In the genomic region with DNA sequence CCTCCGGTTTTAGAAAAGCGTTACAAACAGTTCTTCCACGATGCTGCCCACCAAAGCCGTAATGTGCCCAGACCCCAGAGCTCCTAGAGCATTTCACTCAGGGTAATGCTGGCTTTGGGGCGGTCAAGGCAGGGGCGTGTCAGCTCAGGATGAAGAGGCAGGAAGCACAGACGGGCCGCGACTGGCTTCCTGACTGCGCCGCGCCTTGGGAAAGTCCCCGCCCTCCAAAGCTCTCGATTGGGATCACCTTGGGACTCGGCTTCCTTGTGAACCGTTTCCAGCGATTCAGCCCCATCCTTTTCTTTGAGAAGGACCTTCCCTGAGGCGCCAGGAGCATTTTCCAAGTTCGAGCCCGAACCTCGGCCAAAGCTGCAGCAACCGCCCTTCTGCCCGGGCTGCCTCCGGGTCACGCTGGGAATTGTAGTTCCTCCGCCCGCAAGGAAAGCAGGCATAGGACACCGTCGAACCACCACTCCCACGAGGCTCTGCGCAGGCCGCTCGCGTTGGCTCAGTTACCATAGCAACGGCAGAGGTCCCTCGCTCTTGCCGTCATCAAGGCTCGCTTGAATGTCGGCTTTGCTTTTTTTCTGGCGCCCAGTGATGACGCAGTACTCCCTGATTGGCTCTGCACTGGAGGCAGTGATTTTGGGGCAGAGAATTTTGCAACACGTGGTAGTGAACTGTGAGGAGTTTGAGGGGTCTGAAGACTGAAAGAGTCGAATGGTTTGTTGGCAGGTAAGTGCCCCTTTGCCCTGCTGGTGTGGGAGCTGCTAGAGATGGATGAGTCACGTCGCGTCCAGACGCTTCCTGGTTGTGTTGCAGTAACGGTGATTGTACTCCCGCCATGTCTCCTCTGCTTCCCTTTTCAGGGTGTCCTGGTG, we compare ENCODE assay signal across 8 cellular contexts. TPM values are rescaled to one million over a fixed set of nuclear protein-coding genes. Genes with fewer than 3 reads are reported as not detected.
DNase-seq lines count a peak whose midpoint lies in the region; ATAC-seq lines count a peak whose summit lies in the region.

A gene with protein sequence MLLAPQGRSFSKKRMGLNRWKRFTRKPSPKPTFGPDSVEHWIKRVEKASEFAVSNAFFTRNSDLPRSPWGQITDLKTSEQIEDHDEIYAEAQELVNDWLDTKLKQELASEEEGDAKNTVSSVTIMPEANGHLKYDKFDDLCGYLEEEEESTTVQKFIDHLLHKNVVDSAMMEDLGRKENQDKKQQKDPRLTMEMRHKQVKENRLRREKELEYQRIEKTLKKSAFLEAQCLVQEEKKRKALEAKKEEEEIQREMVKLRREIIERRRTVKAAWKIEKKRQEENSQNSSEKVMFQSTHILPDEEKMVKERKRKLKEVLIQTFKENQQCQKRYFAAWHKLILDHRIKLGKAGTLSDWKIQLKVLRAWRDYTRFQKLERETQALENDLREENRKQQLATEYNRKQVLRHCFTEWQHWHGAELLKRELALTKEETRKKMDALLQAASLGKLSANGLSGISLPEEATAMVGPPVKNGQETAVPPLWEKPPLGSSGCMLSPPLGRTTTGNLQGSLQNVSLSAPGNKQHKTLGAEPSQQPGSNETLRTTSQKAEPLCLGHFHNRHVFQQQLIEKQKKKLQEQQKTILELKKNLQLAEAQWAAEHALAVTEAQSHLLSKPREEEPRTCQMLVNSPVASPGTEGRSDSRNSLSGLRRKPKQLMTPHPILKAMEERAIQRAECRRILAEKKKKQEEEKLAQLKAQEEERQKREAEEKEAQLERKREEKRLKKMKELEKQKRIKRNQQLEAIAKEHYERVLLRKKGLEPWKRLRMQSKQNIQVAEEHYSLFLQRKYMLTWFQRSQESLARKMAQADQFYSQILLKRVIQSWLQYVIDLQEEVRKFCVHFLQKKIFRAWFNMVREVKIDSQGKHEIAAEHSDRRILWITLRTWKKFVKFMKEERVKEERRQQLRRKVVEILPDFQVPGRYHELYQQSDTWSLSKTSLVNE (minus strand): TSS at position 397 of the 881 bp plus-strand sequence. CDS start 60 bp downstream, at position 337.
Gene QTRT2 (plus strand): TSS at position 608 of the 881 bp plus-strand sequence. CDS start 8,521 bp downstream, outside the sequence.

- H3K4me3 Mint-ChIP-seq in activated CD4-positive, alpha-beta T cell treated with anti-CD3 and anti-CD28 coated beads, Interleukin-2, amount 10 ng/mL, durations not matched to agents 7 days and 5 days = peak within 1 kb of the TSS; percentile 83

- H3K27me3 Mint-ChIP-seq in activated CD4-positive, alpha-beta T cell treated with anti-CD3 and anti-CD28 coated beads, Interleukin-2, amount 10 ng/mL, durations not matched to agents 7 days and 5 days = no peaks in the 10 kb centered on the region

- H3K27ac Mint-ChIP-seq in activated CD4-positive, alpha-beta T cell treated with anti-CD3 and anti-CD28 coated beads, Interleukin-2, amount 10 ng/mL, durations not matched to agents 7 days and 5 days = peak within 1 kb of the TSS; percentile 90

- ATAC-seq in GM19351 (IDR thresholded peaks at IDR 0.05; ENCODE audit: unreplicated experiment) = peak; percentile 95
- ATAC-seq in HG03520 (IDR thresholded peaks at IDR 0.05; ENCODE audit: unreplicated experiment) = peak; percentile 97

- no peaks in the 10 kb centered on the region for H3K9me3 Mint-ChIP-seq in activated CD4-positive, alpha-beta T cell treated with anti-CD3 and anti-CD28 coated beads, Interleukin-2, amount 10 ng/mL, durations not matched to agents 7 days and 5 days

- POLR2A ChIA-PET in activated CD4-positive, alpha-beta T cell treated with anti-CD3 and anti-CD28 coated beads, Interleukin-2, amount 10 ng/mL, durations not matched to agents 7 days and 5 days (lab: Charles Lee) = no interaction called here

- peaks cover 7% of the 10 kb centered on the region for H3K36me3 Mint-ChIP-seq in activated CD4-positive, alpha-beta T cell treated with anti-CD3 and anti-CD28 coated beads, Interleukin-2, amount 10 ng/mL, durations not matched to agents 7 days and 5 days (ENCODE audit: low read depth)

- peak; percentile 87 to 100 (median 98) for DNase-seq in C1 segment of cervical spinal cord (lab: John Stamatoyannopoulos, UW)
- DNase-seq in NCI-H526 treated with DMSO at 0.1 percent for 48 hours (lab: John Stamatoyannopoulos, UW) = peak; percentile 95
- DNase-seq in activated CD4-positive, alpha-beta T cell treated with anti-CD3 and anti-CD28 coated beads, Interleukin-2, amount 10 ng/mL, durations not matched to agents 7 days and 5 days = peak; percentile 100
- DNase-seq in dedifferentiated amniotic fluid mesenchymal stem cell (ENCODE audit: extremely low spot score) = peak; percentile 99
- DNase-seq in left kidney (ENCODE audit: low read depth, low spot score) = peak; percentile 100
- peak; percentile 99 for DNase-seq in stimulated activated CD4-positive, alpha-beta T cell treated with anti-CD3 and anti-CD28 coated beads, Interleukin-1b, Interleukin-23, amount 100 ng/mL, for 48 hours

- peaks cover 38% of the 10 kb centered on the region for H3K4me1 Mint-ChIP-seq in activated CD4-positive, alpha-beta T cell treated with anti-CD3 and anti-CD28 coated beads, Interleukin-2, amount 10 ng/mL, durations not matched to agents 7 days and 5 days

- CTCF ChIA-PET in activated CD4-positive, alpha-beta T cell treated with anti-CD3 and anti-CD28 coated beads, Interleukin-2, amount 10 ng/mL, durations not matched to agents 7 days and 5 days (lab: Charles Lee) = interaction anchor here (0.6 to 1.0 kb wide), 3 partner anchors 11 to 280 kb away, joined by 3 read pairs; no protein-coding TSS in a partner anchor

RNA-seq across cellular contexts. Expression of the first gene that starts in this region (rescaled TPM):
- 1 to 10 TPM; 2.9 to 3.2 TPM for total RNA-seq in activated CD4-positive, alpha-beta T cell treated with anti-CD3 and anti-CD28 coated beads, Interleukin-2, amount 10 ng/mL, durations not matched to agents 7 days and 5 days

RNA-seq across cellular contexts. Expression of gene QTRT2, which starts in this region (rescaled TPM):
- 10 to 100 TPM; 28.7 to 38.3 TPM for total RNA-seq in activated CD4-positive, alpha-beta T cell treated with anti-CD3 and anti-CD28 coated beads, Interleukin-2, amount 10 ng/mL, durations not matched to agents 7 days and 5 days

Comparison
In these comparisons a context has a peak if more than half of its experiments do, and no peak if none do; other contexts are left out.
1. Peak in every context shown above with its lines: DNase-seq and ATAC-seq.